Comparison of ENCODE assay signal across 8 cellular contexts in the genomic region with DNA sequence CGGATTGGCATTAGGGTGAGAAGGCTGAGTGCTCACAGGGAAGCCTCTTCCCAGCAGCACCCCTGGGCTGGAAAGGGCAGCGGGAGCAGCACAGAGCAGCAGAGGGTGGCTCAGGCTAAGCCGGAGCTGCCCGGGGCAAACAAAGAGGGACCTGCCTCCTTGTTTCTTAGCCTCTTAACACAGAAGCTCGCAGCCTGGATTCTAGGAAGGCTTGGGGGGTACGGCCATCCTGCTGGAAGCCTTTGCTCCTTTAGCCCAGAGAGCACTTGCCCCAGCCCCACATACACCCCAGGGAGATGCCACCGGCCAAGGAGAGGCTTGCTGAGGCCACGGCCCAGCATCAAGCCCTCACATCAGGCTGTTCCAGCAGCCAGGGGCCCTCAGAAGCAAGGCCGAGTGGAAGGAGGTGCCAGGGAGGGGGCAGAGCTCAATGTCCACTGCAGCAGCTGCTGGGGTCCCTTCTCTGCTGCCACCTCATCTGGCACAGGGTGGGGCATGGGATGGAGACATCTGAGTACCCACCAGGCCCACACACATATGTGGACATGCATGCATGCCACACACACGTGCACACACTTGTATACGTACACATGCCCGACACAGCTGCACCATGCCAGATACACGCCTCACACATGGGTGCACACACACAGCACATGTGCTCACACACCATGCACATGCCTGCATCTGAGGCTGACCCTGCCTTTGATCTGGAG. TPM values are rescaled to one million over a fixed set of nuclear protein-coding genes. Genes with fewer than 3 reads are reported as not detected.
A peak's percentile ranks its signal among the peaks of the same experiment; 100 is the strongest.
DNase-seq lines count a peak whose midpoint lies in the region; ATAC-seq, FAIRE-seq and TF ChIP-seq lines count a peak whose summit lies in the region.

No MANE protein-coding gene starts in this region.

- H3K4me1 ChIP-seq in H9 (ENCODE audit: insufficient read depth, low read length), result no peaks in the 10 kb centered on the region
- H3K4me1 ChIP-seq in body of pancreas, result peaks cover 31% of the 10 kb centered on the region
- peaks cover 19% of the 10 kb centered on the region for H3K4me1 ChIP-seq in keratinocyte (ENCODE audit: control insufficient read depth, extremely low read depth, insufficient read depth, low read length)

- no peak overlapping the region for H3K4me3 Mint-ChIP-seq in H9
- H3K4me3 Mint-ChIP-seq in stimulated activated effector memory CD8-positive, alpha-beta T cell treated with anti-CD3 and anti-CD28 coated beads, Interleukin-12 subunit alpha, Interleukin-12 subunit beta, amount 100 ng/mL, for 72 hours, result no peak overlapping the region

- no peak overlapping the region for H3K14ac ChIP-seq in H9 (ENCODE audit: insufficient read depth, low read length)

- H3K9me3 ChIP-seq in H9 (ENCODE audit: control insufficient read depth, low read depth, low read length), result no peaks in the 10 kb centered on the region
- H3K9me3 ChIP-seq in body of pancreas, result no peaks in the 10 kb centered on the region
- H3K9me3 ChIP-seq in keratinocyte (ENCODE audit: control insufficient read depth, low read depth, low read length), result no peaks in the 10 kb centered on the region

- H4K8ac ChIP-seq in H9 (replicated peaks; ENCODE audit: insufficient read length, low read depth, low read length), result no peak overlapping the region

- dilution Hi-C loops in keratinocyte (cut with MboI; ENCODE audit: extremely low pct_ligation_motif_present, low sequenced_read_pairs), result no loop called here

- H2BK12ac ChIP-seq in H9 (ENCODE audit: insufficient read length, low read depth, low read length), result no peak overlapping the region

- no peaks in the 10 kb centered on the region for H3K9me1 ChIP-seq in keratinocyte (ENCODE audit: control insufficient read depth, extremely low read depth, insufficient read depth, low read length)

- no peak overlapping the region for H3K56ac ChIP-seq in H9 (ENCODE audit: insufficient read length, low read depth, low read length)

- no peak overlapping the region for H2BK15ac ChIP-seq in H9 (ENCODE audit: low read depth, low read length)

- H3K23me2 ChIP-seq in H9 (ENCODE audit: insufficient read length, low read depth, low read length, poor library complexity, severe bottlenecking), result no peaks in the 10 kb centered on the region

- no peak overlapping the region for H3K4ac ChIP-seq in H9 (ENCODE audit: low read depth, low read length)

- no peak overlapping the region for H2BK5ac ChIP-seq in H9 (ENCODE audit: insufficient read length, low read length)

- H2AFZ ChIP-seq in H9 (ENCODE audit: low read length) (no peak overlapping the region), keratinocyte (ENCODE audit: control insufficient read depth, low read length) (peak overlapping the region; percentile 49)

- H4K91ac ChIP-seq in H9 (ENCODE audit: insufficient read length, low read depth, low read length), result no peak overlapping the region

- peaks cover 18% of the 10 kb centered on the region for H3K27me3 Mint-ChIP-seq in H9 (ENCODE audit: low read depth)

- H2AK5ac ChIP-seq in H9 (ENCODE audit: insufficient read length, low read length), result no peak overlapping the region

- no peak overlapping the region for H3K27ac Mint-ChIP-seq in H9
- peak overlapping the region; percentile 17 for H3K27ac Mint-ChIP-seq in stimulated activated effector memory CD8-positive, alpha-beta T cell treated with anti-CD3 and anti-CD28 coated beads, Interleukin-12 subunit alpha, Interleukin-12 subunit beta, amount 100 ng/mL, for 72 hours

- no peaks in the 10 kb centered on the region for H3K4me1 Mint-ChIP-seq in H9
- peaks cover 28% of the 10 kb centered on the region for H3K4me1 Mint-ChIP-seq in stimulated activated effector memory CD8-positive, alpha-beta T cell treated with anti-CD3 and anti-CD28 coated beads, Interleukin-12 subunit alpha, Interleukin-12 subunit beta, amount 100 ng/mL, for 72 hours

- H3K4me2 ChIP-seq in H9 (ENCODE audit: insufficient read depth, insufficient read length, low read length), result no peak overlapping the region
- peak overlapping the region; percentile 74 for H3K4me2 ChIP-seq in keratinocyte (ENCODE audit: control insufficient read depth, extremely low read depth, insufficient read depth, low read depth, low read length)

- no peaks in the 10 kb centered on the region for H3K79me1 ChIP-seq in H9 (ENCODE audit: insufficient read depth, low read depth, low read length, poor library complexity, severe bottlenecking)

- no peak overlapping the region for H2BK120ac ChIP-seq in H9 (ENCODE audit: low read depth, low read length, poor library complexity, severe bottlenecking)

- WGBS in H9 (ENCODE audit: extremely low coverage, insufficient read length, low lambda C conversion rate), result no CpG with 5 or more reads among the region's 13 CpGs
- WGBS in body of pancreas, 2 donors, result 45 to 61% methylated on average over 7 to 12 of the region's 13 CpGs

- no peak overlapping the region for H3K4me3 ChIP-seq in body of pancreas
- H3K4me3 ChIP-seq in keratinocyte (ENCODE audit: control insufficient read depth in 2 of 3, extremely low read depth in 1 of 3, insufficient read depth in 2 of 3, low read depth in 1 of 3, low read length in 3 of 3), result peak overlapping the region in 1 of 3 experiments; percentile 48

- H4K5ac ChIP-seq in H9 (ENCODE audit: insufficient read length, low read depth, low read length), result no peak overlapping the region

- intact Hi-C loops in body of pancreas (cut with DNase I), result no loop called here

- peak; percentile 65 for ATAC-seq in body of pancreas
- ATAC-seq in stimulated activated effector memory CD8-positive, alpha-beta T cell treated with anti-CD3 and anti-CD28 coated beads, Interleukin-12 subunit alpha, Interleukin-12 subunit beta, amount 100 ng/mL, for 72 hours, result peak; percentile 29
- ATAC-seq in GM18511 (IDR thresholded peaks at IDR 0.05; ENCODE audit: unreplicated experiment), result no peak

- H3K27ac ChIP-seq in H9 (ENCODE audit: insufficient read length, low read depth, low read length) (no peak overlapping the region), body of pancreas (peak overlapping the region; percentile 78 to 92 (median 86)), keratinocyte (ENCODE audit: control insufficient read depth, insufficient read depth, low read length) (peak overlapping the region; percentile 20)

- no peak overlapping the region for H3T11ph ChIP-seq in H9 (ENCODE audit: low read length)

- H3K9ac ChIP-seq in H9 (ENCODE audit: extremely low read depth, insufficient read length, low read length) (no peak overlapping the region), keratinocyte (ENCODE audit: control insufficient read depth, extremely low read depth, insufficient read depth, low read length) (peak overlapping the region; percentile 52)

- H3K23ac ChIP-seq in H9 (ENCODE audit: insufficient read length, low read depth, low read length), result no peak overlapping the region

- no peaks in the 10 kb centered on the region for H3K36me3 ChIP-seq in body of pancreas (replicated peaks in 1 of 2; ENCODE audit: insufficient read depth in 1 of 2, low read depth in 2 of 2)
- H3K36me3 ChIP-seq in keratinocyte (ENCODE audit: control insufficient read depth in 2 of 2, extremely low read depth in 1 of 2, insufficient read depth in 2 of 2, low read length in 2 of 2), result no peaks in the 10 kb centered on the region

- H4K20me1 ChIP-seq in H9 (ENCODE audit: control insufficient read depth, insufficient read depth, insufficient read length), result no peaks in the 10 kb centered on the region
- H4K20me1 ChIP-seq in keratinocyte (ENCODE audit: control insufficient read depth, extremely low read depth, insufficient read depth, low read length), result peaks cover 2% of the 10 kb centered on the region

- H3K79me2 ChIP-seq in H9 (ENCODE audit: insufficient read depth, low read length) (no peaks in the 10 kb centered on the region), keratinocyte (ENCODE audit: control insufficient read depth, insufficient read depth, low read length) (no peaks in the 10 kb centered on the region)

- H3K27me3 ChIP-seq in H9 (ENCODE audit: insufficient read depth, low read length) (no peaks in the 10 kb centered on the region), body of pancreas (no peaks in the 10 kb centered on the region), keratinocyte (ENCODE audit: control insufficient read depth, extremely low read depth, insufficient read depth, low read length) (no peaks in the 10 kb centered on the region)

- no peak overlapping the region for H2BK20ac ChIP-seq in H9 (ENCODE audit: low read depth, low read length, poor library complexity, severe bottlenecking)

- H3K9me3 Mint-ChIP-seq in H9, result peaks cover 0 to 6% of the 10 kb centered on the region in 2 experiments; a peak in 2 of 5 replicates
- no peaks in the 10 kb centered on the region for H3K9me3 Mint-ChIP-seq in stimulated activated effector memory CD8-positive, alpha-beta T cell treated with anti-CD3 and anti-CD28 coated beads, Interleukin-12 subunit alpha, Interleukin-12 subunit beta, amount 100 ng/mL, for 72 hours

- TF ChIP-seq CTCF in H9 (conservative IDR thresholded peaks at IDR 0.05) (no peak), body of pancreas (IDR thresholded peaks at IDR 0.05) (no peak), keratinocyte (optimal IDR thresholded peaks at IDR 0.05 in 1 of 3, IDR thresholded peaks at IDR 0.05 in 1 of 3, conservative IDR thresholded peaks at IDR 0.05 in 1 of 3; ENCODE audit: extremely low read depth in 1 of 3, insufficient read depth in 2 of 3, low read length in 3 of 3) (no peak), GM20000 (IDR thresholded peaks at IDR 0.05; ENCODE audit: extremely low read depth, missing control alignments) (no peak)

- no peak for TF ChIP-seq POLR2A in body of pancreas (IDR thresholded peaks at IDR 0.05)

- no peaks in the 10 kb centered on the region; a peak in 1 of 7 replicates for H3K36me3 Mint-ChIP-seq in H9 (ENCODE audit: insufficient read depth in 1 of 3, low read depth in 3 of 3)
- peaks cover 17% of the 10 kb centered on the region for H3K36me3 Mint-ChIP-seq in stimulated activated effector memory CD8-positive, alpha-beta T cell treated with anti-CD3 and anti-CD28 coated beads, Interleukin-12 subunit alpha, Interleukin-12 subunit beta, amount 100 ng/mL, for 72 hours

- no peak overlapping the region for H3K18ac ChIP-seq in H9 (ENCODE audit: insufficient read length, low read depth, low read length)

- DNase-seq in H9 (peak; percentile 19), body of pancreas (peak in 3 of 4 donors; percentile 13 to 19 (median 16)), keratinocyte (ENCODE audit: low read depth, low spot score) (no peak), NCI-H1694 treated with DMSO at 0.1 percent for 48 hours (lab: John Stamatoyannopoulos, UW) (no peak), GM20000 (ENCODE audit: low spot score) (no peak), kidney tubule cell (ENCODE audit: low spot score) (no peak)
- peak in 1 of 2 donors; percentile 2 for DNase-seq in stimulated activated effector memory CD8-positive, alpha-beta T cell treated with anti-CD3 and anti-CD28 coated beads, Interleukin-12 subunit alpha, Interleukin-12 subunit beta, amount 100 ng/mL, for 72 hours (ENCODE audit: low spot score in 2 of 2)

- no peak for FAIRE-seq in keratinocyte (lab: Jason Lieb, UNC)

RNA-seq across cellular contexts. Expression of a gene that starts 20.3 kb away (rescaled TPM):
- 1.7 and 2.3 TPM in 2 replicates for total RNA-seq in H9 (2021)
- 10 to 100 TPM; 25.4 to 33.5 TPM for total RNA-seq in body of pancreas
- 0.60 to 11.9 TPM (median 3.3 TPM) in 3 replicates for polyA plus RNA-seq in keratinocyte
- polyA plus RNA-seq in keratinocyte (2011; ENCODE audit: low read depth), result 2.9 TPM
- 0.98 and 3.2 TPM in 2 replicates for polyA plus RNA-seq in keratinocyte (2011; cell fraction: cytosol; rRNA removed)
- 7.2 and 11.6 TPM in 2 replicates for polyA plus RNA-seq in keratinocyte (2011; cell fraction: nucleus; rRNA removed)
- 1.2 and 5.4 TPM in 2 replicates for polyA plus RNA-seq in keratinocyte (2012; ENCODE audit: low replicate concordance)
- polyA minus RNA-seq in keratinocyte, result 0.32 to 2.1 TPM in 2 of 3 replicates, not detected in the other
- 9.6 TPM for polyA minus RNA-seq in keratinocyte (2011; cell fraction: cytosol; rRNA and poly(A)+ RNA removed)
- polyA minus RNA-seq in keratinocyte (2011; cell fraction: nucleus; rRNA and poly(A)+ RNA removed), result 6.4 and 7.0 TPM in 2 replicates

RNA-seq across cellular contexts. Expression of a gene that starts 56.3 kb away (rescaled TPM):
- total RNA-seq in H9 (2021) (128 and 136 TPM in 2 replicates), body of pancreas (100 to 1,000 TPM; 148 to 458 TPM)
- polyA plus RNA-seq in keratinocyte, result 46.9 to 74.5 TPM (median 71.9 TPM) in 3 replicates
- polyA plus RNA-seq in keratinocyte (2011; ENCODE audit: low read depth), result 40.9 TPM
- polyA plus RNA-seq in keratinocyte (2011; cell fraction: cytosol; rRNA removed), result 41.4 and 91.5 TPM in 2 replicates
- 79.7 and 151 TPM in 2 replicates for polyA plus RNA-seq in keratinocyte (2011; cell fraction: nucleus; rRNA removed)
- polyA plus RNA-seq in keratinocyte (2012; ENCODE audit: low replicate concordance), result 65.1 and 86.5 TPM in 2 replicates
- polyA minus RNA-seq in keratinocyte, result 70.2 to 117 TPM (median 93.3 TPM) in 3 replicates
- 250 TPM for polyA minus RNA-seq in keratinocyte (2011; cell fraction: cytosol; rRNA and poly(A)+ RNA removed)
- 68.6 and 73.2 TPM in 2 replicates for polyA minus RNA-seq in keratinocyte (2011; cell fraction: nucleus; rRNA and poly(A)+ RNA removed)

Comparison
In these comparisons a context has a peak if more than half of its experiments do, and no peak if none do; other contexts are left out.
1. DNase-seq: peak in H9 (single experiment) and body of pancreas (3 of 4); none in keratinocyte (single experiment), NCI-H1694 treated with DMSO at 0.1 percent for 48 hours (single experiment), GM20000 (single experiment) and kidney tubule cell (single experiment).